ENCODE assay signal across 8 cellular contexts in genomic region chr1:202343652-202344349, GRCh38. TPM values are rescaled to one million over a fixed set of nuclear protein-coding genes. Genes with fewer than 3 reads are reported as not detected.
DNase-seq lines count a peak whose midpoint lies in the region; ATAC-seq, FAIRE-seq and TF ChIP-seq lines count a peak whose summit lies in the region.

No MANE protein-coding gene starts in this region.

- peak; percentile 73 for FAIRE-seq in islet of Langerhans (lab: Jason Lieb, UNC)

- peaks cover 30% of the 10 kb centered on the region for H3K4me1 Mint-ChIP-seq in activated T-helper 2 cell treated with anti-CD3 and anti-CD28 coated beads, Interferon-gamma antibody, Interleukin-2, Interleukin-4, amounts not matched to agents 10 μg/mL and 5 μg/mL and 100 μg/mL, durations not matched to agents 14 hours and 24 hours and 36 hours (ENCODE audit: low read depth)
- H3K4me1 Mint-ChIP-seq in type B pancreatic cell (ENCODE audit: unreplicated experiment): peaks cover 22% of the 10 kb centered on the region

- H3K4me3 Mint-ChIP-seq in activated T-helper 2 cell treated with anti-CD3 and anti-CD28 coated beads, Interferon-gamma antibody, Interleukin-2, Interleukin-4, amounts not matched to agents 10 μg/mL and 5 μg/mL and 100 μg/mL, durations not matched to agents 14 hours and 24 hours and 36 hours (ENCODE audit: low read depth): peak overlapping the region; percentile 55
- peak overlapping the region; percentile 53 for H3K4me3 Mint-ChIP-seq in type B pancreatic cell

- H3K9me3 Mint-ChIP-seq in activated T-helper 2 cell treated with anti-CD3 and anti-CD28 coated beads, Interferon-gamma antibody, Interleukin-2, Interleukin-4, amounts not matched to agents 10 μg/mL and 5 μg/mL and 100 μg/mL, durations not matched to agents 14 hours and 24 hours and 36 hours: no peaks in the 10 kb centered on the region
- no peaks in the 10 kb centered on the region for H3K9me3 Mint-ChIP-seq in type B pancreatic cell

- intact Hi-C loops in activated T-helper 2 cell treated with anti-CD3 and anti-CD28 coated beads, Interferon-gamma antibody, Interleukin-2, Interleukin-4, amounts not matched to agents 10 μg/mL and 5 μg/mL and 100 μg/mL, durations not matched to agents 14 hours and 24 hours and 36 hours (cut with micrococcal nuclease): loop anchor here (2.0 to 10.0 kb wide), 6 partner anchors 141 to 624 kb away; partner anchors contain the start of genes CYB5R1, KDM5B and RABIF

- DNase-seq in AG08395 (ENCODE audit: low spot score) (peak; percentile 31), NCI-H2196 treated with DMSO at 0.1 percent for 48 hours (lab: John Stamatoyannopoulos, UW; ENCODE audit: unreplicated experiment) (peak; percentile 70), type B pancreatic cell (ENCODE audit: extremely low spot score, unreplicated experiment) (no peak)
- no peak for DNase-seq in activated T-helper 2 cell treated with anti-CD3 and anti-CD28 coated beads, Interferon-gamma antibody, Interleukin-2, Interleukin-4, amounts not matched to agents 10 μg/mL and 5 μg/mL and 100 μg/mL, durations not matched to agents 14 hours and 24 hours and 36 hours (ENCODE audit: low spot score)

- H3K27me3 Mint-ChIP-seq in activated T-helper 2 cell treated with anti-CD3 and anti-CD28 coated beads, Interferon-gamma antibody, Interleukin-2, Interleukin-4, amounts not matched to agents 10 μg/mL and 5 μg/mL and 100 μg/mL, durations not matched to agents 14 hours and 24 hours and 36 hours (ENCODE audit: low read depth): no peaks in the 10 kb centered on the region
- H3K27me3 Mint-ChIP-seq in type B pancreatic cell: no peaks in the 10 kb centered on the region

- peaks cover 7% of the 10 kb centered on the region for H3K36me3 Mint-ChIP-seq in activated T-helper 2 cell treated with anti-CD3 and anti-CD28 coated beads, Interferon-gamma antibody, Interleukin-2, Interleukin-4, amounts not matched to agents 10 μg/mL and 5 μg/mL and 100 μg/mL, durations not matched to agents 14 hours and 24 hours and 36 hours (ENCODE audit: low read depth)
- no peaks in the 10 kb centered on the region for H3K36me3 Mint-ChIP-seq in type B pancreatic cell

- no peak for ATAC-seq in esophagus mucosa
- no peak for ATAC-seq in GM18867 (IDR thresholded peaks at IDR 0.05; ENCODE audit: unreplicated experiment)

- TF ChIP-seq CTCF in GM12874 (IDR thresholded peaks at IDR 0.05; ENCODE audit: insufficient read depth, low read depth, low read length) (peak; percentile 52), type B pancreatic cell (conservative IDR thresholded peaks at IDR 0.05) (peak; percentile 93)

- peak overlapping the region; percentile 67 for H3K27ac Mint-ChIP-seq in activated T-helper 2 cell treated with anti-CD3 and anti-CD28 coated beads, Interferon-gamma antibody, Interleukin-2, Interleukin-4, amounts not matched to agents 10 μg/mL and 5 μg/mL and 100 μg/mL, durations not matched to agents 14 hours and 24 hours and 36 hours
- peak overlapping the region; percentile 66 for H3K27ac Mint-ChIP-seq in type B pancreatic cell

RNA-seq across cellular contexts. Expression of gene UBE2T, which starts 2.1 kb away (rescaled TPM):
- total RNA-seq in activated T-helper 2 cell treated with anti-CD3 and anti-CD28 coated beads, Interferon-gamma antibody, Interleukin-2, Interleukin-4, amounts not matched to agents 10 μg/mL and 5 μg/mL and 100 μg/mL, durations not matched to agents 14 hours and 24 hours and 36 hours: 81.8 and 85.9 TPM in 2 replicates
- 21.5 and 39.1 TPM in 2 replicates for total RNA-seq in type B pancreatic cell (ENCODE audit: low replicate concordance)
- total RNA-seq in esophagus mucosa: 9.2 TPM

RNA-seq across cellular contexts. Expression of gene PPP1R12B, which starts 4.7 kb away (rescaled TPM):
- 13.5 and 15.4 TPM in 2 replicates for total RNA-seq in activated T-helper 2 cell treated with anti-CD3 and anti-CD28 coated beads, Interferon-gamma antibody, Interleukin-2, Interleukin-4, amounts not matched to agents 10 μg/mL and 5 μg/mL and 100 μg/mL, durations not matched to agents 14 hours and 24 hours and 36 hours
- total RNA-seq in type B pancreatic cell (ENCODE audit: low replicate concordance): 22.2 and 31.2 TPM in 2 replicates
- 12.8 TPM for total RNA-seq in esophagus mucosa

Comparison
In these comparisons a context has a peak if more than half of its experiments do, and no peak if none do; other contexts are left out.
1. DNase-seq: peak in AG08395 (single experiment) and NCI-H2196 treated with DMSO at 0.1 percent for 48 hours (single experiment); none in activated T-helper 2 cell treated with anti-CD3 and anti-CD28 coated beads, Interferon-gamma antibody, Interleukin-2, Interleukin-4, amounts not matched to agents 10 μg/mL and 5 μg/mL and 100 μg/mL, durations not matched to agents 14 hours and 24 hours and 36 hours (single experiment) and type B pancreatic cell (single experiment).